In genomic region chr14:72558721-72559120, GRCh38 we compare ENCODE assay signal across 12 cellular contexts.
DNase-seq lines count a peak whose midpoint lies in the region; ATAC-seq, FAIRE-seq and TF ChIP-seq lines count a peak whose summit lies in the region.
"Had no signal": no experiment of that assay in that cellular context is flagged by ENCODE, and none has a peak within 500 bp of the region (broad histone marks: within the 10 kb centered on the region; RNA-seq: fewer than 3 reads in every experiment).

No MANE protein-coding gene starts in this region.

- H3K27me3 ChIP-seq in fibroblast of lung (ENCODE audit: control insufficient read depth, insufficient read depth, low read length) (no peaks in the 10 kb centered on the region), parathyroid adenoma (ENCODE audit: control insufficient read depth, insufficient read depth, low read length) (no peaks in the 10 kb centered on the region), BE2C (no peaks in the 10 kb centered on the region)
- H3K27me3 ChIP-seq: cardiac muscle cell, vagina had no signal

- H3K9ac ChIP-seq in fibroblast of lung (ENCODE audit: insufficient read depth, low read length) (no peak overlapping the region), parathyroid adenoma (no peak overlapping the region)

- H3K79me2 ChIP-seq in fibroblast of lung (ENCODE audit: control insufficient read depth, insufficient read depth, low read length) (no peaks in the 10 kb centered on the region), parathyroid adenoma (no peaks in the 10 kb centered on the region)

- no peaks in the 10 kb centered on the region for H3K36me3 ChIP-seq in fibroblast of lung (ENCODE audit: control insufficient read depth, insufficient read depth, low read length)
- H3K36me3 ChIP-seq in parathyroid adenoma (ENCODE audit: control insufficient read depth, insufficient read depth, low read length) = no peaks in the 10 kb centered on the region
- no peaks in the 10 kb centered on the region for H3K36me3 ChIP-seq in BE2C
- H3K36me3 ChIP-seq: cardiac muscle cell, vagina had no signal

- DNase-seq in Daoy (ENCODE audit: low read depth) (peak; percentile 94), RCC 7860 (ENCODE audit: low spot score) (peak; percentile 54), fibroblast of lung (ENCODE audit: low read depth in 2 of 2) (peak; percentile 76 to 97), BE2C (no peak), cortex of kidney (lab: John Stamatoyannopoulos, UW) (no peak)
- DNase-seq: RPMI8226 had no signal

- no peaks in the 10 kb centered on the region for H4K20me1 ChIP-seq in fibroblast of lung (ENCODE audit: control insufficient read depth, extremely low read depth, insufficient read depth, low read length)

- H3K4me3 ChIP-seq in fibroblast of lung (replicated peaks in 1 of 4; ENCODE audit: control extremely low read depth in 1 of 4, insufficient read depth in 1 of 4, low read depth in 3 of 4, low read length in 4 of 4) (no peak overlapping the region), parathyroid adenoma (ENCODE audit: low read depth, low read length) (peak overlapping the region; percentile 5), BE2C (ENCODE audit: low read depth, low read length) (no peak overlapping the region)
- H3K4me3 ChIP-seq: cardiac muscle cell, vagina had no signal

- ATAC-seq in GM19351 (IDR thresholded peaks at IDR 0.05; ENCODE audit: unreplicated experiment) = no peak
- no peak for ATAC-seq in HG02885 (IDR thresholded peaks at IDR 0.05; ENCODE audit: poor library complexity, unreplicated experiment)
- ATAC-seq: HCT116 had no signal

- peak; percentile 33 for FAIRE-seq in RCC 7860 (lab: Jason Lieb, UNC)

- H3K4me1 ChIP-seq in fibroblast of lung (ENCODE audit: control insufficient read depth, extremely low read depth, insufficient read depth, low read length) (peaks cover 5% of the 10 kb centered on the region), parathyroid adenoma (peaks cover 51% of the 10 kb centered on the region), BE2C (peaks cover 15% of the 10 kb centered on the region)
- H3K4me1 ChIP-seq: vagina had no signal

- peak overlapping the region; percentile 32 for H3K4me2 ChIP-seq in fibroblast of lung (ENCODE audit: extremely low read depth, insufficient read depth, low read length)
- peak overlapping the region; percentile 50 for H3K4me2 ChIP-seq in parathyroid adenoma (ENCODE audit: low read length)

- H3K27ac ChIP-seq in fibroblast of lung (ENCODE audit: insufficient read depth, low read length) (no peak overlapping the region), parathyroid adenoma (peak overlapping the region; percentile 92)
- H3K27ac ChIP-seq: cardiac muscle cell, vagina had no signal

- H2AFZ ChIP-seq in fibroblast of lung (ENCODE audit: low read length) (no peak overlapping the region), parathyroid adenoma (peak overlapping the region; percentile 67)

- H3K9me3 ChIP-seq in fibroblast of lung (ENCODE audit: control insufficient read depth, insufficient read depth, low read depth, low read length) (no peaks in the 10 kb centered on the region), parathyroid adenoma (ENCODE audit: control insufficient read depth, low read length) (no peaks in the 10 kb centered on the region), BE2C (no peaks in the 10 kb centered on the region)
- H3K9me3 ChIP-seq: vagina had no signal

- TF ChIP-seq CTCF in fibroblast of lung (conservative IDR thresholded peaks at IDR 0.05 in 1 of 2, IDR thresholded peaks at IDR 0.05 in 1 of 2; ENCODE audit: low read depth in 1 of 2, low read length in 2 of 2) = no peak
- no peak for TF ChIP-seq CTCF in parathyroid adenoma (IDR thresholded peaks at IDR 0.05)
- TF ChIP-seq CTCF in BE2C (IDR thresholded peaks at IDR 0.05; ENCODE audit: low read depth, low read length) = no peak

Comparison
In these comparisons a context has a peak if more than half of its experiments do, and no peak if none do; other contexts are left out.
1. DNase-seq: peak in Daoy (single experiment), RCC 7860 (single experiment) and fibroblast of lung (2 of 2); none in BE2C (single experiment) and cortex of kidney (single experiment).